Comparison of ENCODE assay signal across 40 cellular contexts in genomic region chr1:62259551-62259950, GRCh38. TPM values are rescaled to one million over a fixed set of nuclear protein-coding genes. Genes with fewer than 3 reads are reported as not detected.
"Had no signal": no experiment of that assay in that cellular context is flagged by ENCODE, and none has a peak within 500 bp of the region (broad histone marks: within the 10 kb centered on the region; RNA-seq: fewer than 3 reads in every experiment).

No MANE protein-coding gene starts in this region.

- H3K9me3 ChIP-seq: adrenal gland, ascending aorta, body of pancreas, breast epithelium had no signal

- FAIRE-seq: astrocyte, bronchial epithelial cell had no signal

- H3K9me3 Mint-ChIP-seq: activated naive CD4-positive, alpha-beta T cell treated with anti-CD3 and anti-CD28 coated beads for 36 hours; activated naive CD4-positive, alpha-beta T cell treated with anti-CD3 and anti-CD28 coated beads, Interleukin-2, amount 10 ng/mL, durations not matched to agents 7 days and 5 days; activated naive CD4-positive, alpha-beta T cell treated with anti-CD3 and anti-CD28 coated beads, Interleukin-2, amount 50 U/mL, for 24 hours; activated naive CD4-positive, alpha-beta T cell treated with anti-CD3 and anti-CD28 coated beads, Interleukin-2, amount 50 U/mL, for 72 hours; activated naive CD8-positive, alpha-beta T cell treated with anti-CD3 and anti-CD28 coated beads for 36 hours; activated naive CD8-positive, alpha-beta T cell treated with anti-CD3 and anti-CD28 coated beads, Interleukin-2, amount 10 ng/mL, durations not matched to agents 7 days and 5 days; activated naive CD8-positive, alpha-beta T cell treated with anti-CD3 and anti-CD28 coated beads, Interleukin-2, amount 50 U/mL, for 24 hours; activated T-cell treated with anti-CD3 and anti-CD28 coated beads, Interleukin-2, amount 50 U/mL, for 4 hours; activated T-helper 1 cell treated with anti-CD3 and anti-CD28 coated beads, Interleukin-12 subunit alpha, Interleukin-12 subunit beta, Interleukin-2, Interleukin-4 antibody, amounts not matched to agents 30 ng/mL and 10 ng/mL and 1 ng/mL, durations not matched to agents 14 hours and 24 hours and 36 hours; activated T-helper 17 cell treated with anti-CD3 and anti-CD28 coated beads, Interleukin-2, amount 50 U/mL, for 72 hours; activated T-helper 2 cell treated with anti-CD3 and anti-CD28 coated beads, Interferon-gamma antibody, Interleukin-2, Interleukin-4, amounts not matched to agents 10 μg/mL and 5 μg/mL and 100 μg/mL, durations not matched to agents 14 hours and 24 hours and 36 hours; central memory CD8-positive, alpha-beta T cell had no signal

- H3K4me1 ChIP-seq: adrenal gland, ascending aorta, breast epithelium had no signal

- H3K27me3 ChIP-seq: adrenal gland, ascending aorta, body of pancreas, brain microvascular endothelial cell, breast epithelium, cardiac muscle cell had no signal

- H3K36me3 Mint-ChIP-seq: activated naive CD4-positive, alpha-beta T cell treated with anti-CD3 and anti-CD28 coated beads, Interleukin-2, amount 10 ng/mL, durations not matched to agents 7 days and 5 days; activated naive CD4-positive, alpha-beta T cell treated with anti-CD3 and anti-CD28 coated beads, Interleukin-2, amount 50 U/mL, for 24 hours; activated naive CD4-positive, alpha-beta T cell treated with anti-CD3 and anti-CD28 coated beads, Interleukin-2, amount 50 U/mL, for 72 hours; activated naive CD8-positive, alpha-beta T cell treated with anti-CD3 and anti-CD28 coated beads for 36 hours; activated naive CD8-positive, alpha-beta T cell treated with anti-CD3 and anti-CD28 coated beads, Interleukin-2, amount 10 ng/mL, durations not matched to agents 7 days and 5 days had no signal

- H3K4me3 Mint-ChIP-seq: activated naive CD4-positive, alpha-beta T cell treated with anti-CD3 and anti-CD28 coated beads for 36 hours; activated naive CD4-positive, alpha-beta T cell treated with anti-CD3 and anti-CD28 coated beads, Interleukin-2, amount 10 ng/mL, durations not matched to agents 7 days and 5 days; activated naive CD4-positive, alpha-beta T cell treated with anti-CD3 and anti-CD28 coated beads, Interleukin-2, amount 50 U/mL, for 24 hours; activated naive CD8-positive, alpha-beta T cell; activated naive CD8-positive, alpha-beta T cell treated with anti-CD3 and anti-CD28 coated beads for 36 hours; activated naive CD8-positive, alpha-beta T cell treated with anti-CD3 and anti-CD28 coated beads, Interleukin-2, amount 10 ng/mL, durations not matched to agents 7 days and 5 days; activated naive CD8-positive, alpha-beta T cell treated with anti-CD3 and anti-CD28 coated beads, Interleukin-2, amount 50 U/mL, for 24 hours; activated T-cell treated with anti-CD3 and anti-CD28 coated beads, Interleukin-2, amount 50 U/mL, for 24 hours; activated T-cell treated with anti-CD3 and anti-CD28 coated beads, Interleukin-2, amount 50 U/mL, for 4 hours; activated T-cell treated with anti-CD3 and anti-CD28 coated beads, Interleukin-2, amount 50 U/mL, for 72 hours; activated T-helper 1 cell treated with anti-CD3 and anti-CD28 coated beads, Interleukin-12 subunit alpha, Interleukin-12 subunit beta, Interleukin-2, Interleukin-4 antibody, amounts not matched to agents 30 ng/mL and 10 ng/mL and 1 ng/mL, durations not matched to agents 14 hours and 24 hours and 36 hours; activated T-helper 17 cell treated with anti-CD3 and anti-CD28 coated beads, Interleukin-2, amount 50 U/mL, for 72 hours; brain; central memory CD8-positive, alpha-beta T cell had no signal

- H3K4me1 Mint-ChIP-seq: activated naive CD4-positive, alpha-beta T cell treated with anti-CD3 and anti-CD28 coated beads, Interleukin-2, amount 10 ng/mL, durations not matched to agents 7 days and 5 days; activated naive CD4-positive, alpha-beta T cell treated with anti-CD3 and anti-CD28 coated beads, Interleukin-2, amount 50 U/mL, for 24 hours; activated naive CD8-positive, alpha-beta T cell treated with anti-CD3 and anti-CD28 coated beads for 36 hours; activated naive CD8-positive, alpha-beta T cell treated with anti-CD3 and anti-CD28 coated beads, Interleukin-2, amount 10 ng/mL, durations not matched to agents 7 days and 5 days; activated naive CD8-positive, alpha-beta T cell treated with anti-CD3 and anti-CD28 coated beads, Interleukin-2, amount 50 U/mL, for 24 hours; central memory CD8-positive, alpha-beta T cell had no signal

- H3K36me3 ChIP-seq: adrenal gland, ascending aorta, brain microvascular endothelial cell, breast epithelium, cardiac muscle cell had no signal

- DNase-seq: activated effector memory CD4-positive, alpha-beta T cell treated with anti-CD3 and anti-CD28 coated beads, Interleukin-2, amount 50 U/mL, for 16 hours; activated effector memory CD4-positive, alpha-beta T cell treated with Interleukin-2 at 50 U/mL for 16 hours; activated gamma-delta T cell; activated gamma-delta T cell treated with Interleukin-2 at 50 U/mL for 16 hours; activated naive CD4-positive, alpha-beta T cell; activated naive CD4-positive, alpha-beta T cell treated with anti-CD3 and anti-CD28 coated beads for 36 hours; activated naive CD4-positive, alpha-beta T cell treated with anti-CD3 and anti-CD28 coated beads, Interleukin-2, amount 10 ng/mL, durations not matched to agents 7 days and 5 days; activated naive CD4-positive, alpha-beta T cell treated with anti-CD3 and anti-CD28 coated beads, Interleukin-2, amount 50 U/mL, for 16 hours; activated naive CD4-positive, alpha-beta T cell treated with Interleukin-2 at 50 U/mL for 16 hours; activated naive CD8-positive, alpha-beta T cell treated with anti-CD3 and anti-CD28 coated beads for 36 hours; activated naive CD8-positive, alpha-beta T cell treated with anti-CD3 and anti-CD28 coated beads, Interleukin-2, amount 10 ng/mL, durations not matched to agents 7 days and 5 days; activated naive CD8-positive, alpha-beta T cell treated with anti-CD3 and anti-CD28 coated beads, Interleukin-2, amount 50 U/mL, for 24 hours; activated T-cell treated with anti-CD3 and anti-CD28 coated beads, Interleukin-2, amount 50 U/mL, for 1 hour; activated T-cell treated with anti-CD3 and anti-CD28 coated beads, Interleukin-2, amount 50 U/mL, for 24 hours; activated T-cell treated with anti-CD3 and anti-CD28 coated beads, Interleukin-2, amount 50 U/mL, for 4 hours; activated T-cell treated with anti-CD3 and anti-CD28 coated beads, Interleukin-2, amount 50 U/mL, for 48 hours; activated T-cell treated with anti-CD3 and anti-CD28 coated beads, Interleukin-2, amount 50 U/mL, for 72 hours; adrenal gland; amniotic stem cell; amygdala; anterior cingulate cortex; aorta; body of pancreas; brain microvascular endothelial cell; caudate nucleus; central memory CD4-positive, alpha-beta T cell; cerebellar nuclear complex had no signal

- H3K27ac Mint-ChIP-seq: activated naive CD4-positive, alpha-beta T cell treated with anti-CD3 and anti-CD28 coated beads for 36 hours; activated naive CD4-positive, alpha-beta T cell treated with anti-CD3 and anti-CD28 coated beads, Interleukin-2, amount 10 ng/mL, durations not matched to agents 7 days and 5 days; activated naive CD4-positive, alpha-beta T cell treated with anti-CD3 and anti-CD28 coated beads, Interleukin-2, amount 50 U/mL, for 24 hours; activated naive CD4-positive, alpha-beta T cell treated with anti-CD3 and anti-CD28 coated beads, Interleukin-2, amount 50 U/mL, for 72 hours; activated naive CD8-positive, alpha-beta T cell; activated naive CD8-positive, alpha-beta T cell treated with anti-CD3 and anti-CD28 coated beads for 36 hours; activated naive CD8-positive, alpha-beta T cell treated with anti-CD3 and anti-CD28 coated beads, Interleukin-2, amount 10 ng/mL, durations not matched to agents 7 days and 5 days; activated naive CD8-positive, alpha-beta T cell treated with anti-CD3 and anti-CD28 coated beads, Interleukin-2, amount 50 U/mL, for 24 hours; activated T-cell treated with anti-CD3 and anti-CD28 coated beads, Interleukin-2, amount 50 U/mL, for 24 hours; activated T-cell treated with anti-CD3 and anti-CD28 coated beads, Interleukin-2, amount 50 U/mL, for 72 hours; activated T-helper 1 cell treated with anti-CD3 and anti-CD28 coated beads, Interleukin-12 subunit alpha, Interleukin-12 subunit beta, Interleukin-2, Interleukin-4 antibody, amounts not matched to agents 30 ng/mL and 10 ng/mL and 1 ng/mL, durations not matched to agents 14 hours and 24 hours and 36 hours; activated T-helper 17 cell treated with anti-CD3 and anti-CD28 coated beads, Interleukin-2, amount 50 U/mL, for 72 hours; activated T-helper 2 cell treated with anti-CD3 and anti-CD28 coated beads, Interferon-gamma antibody, Interleukin-2, Interleukin-4, amounts not matched to agents 10 μg/mL and 5 μg/mL and 100 μg/mL, durations not matched to agents 14 hours and 24 hours and 36 hours; brain had no signal

- H3K4me3 ChIP-seq: adrenal gland, ascending aorta, body of pancreas, breast epithelium, cardiac muscle cell had no signal

- H3K27ac ChIP-seq: adrenal gland, ascending aorta, body of pancreas, brain microvascular endothelial cell, breast epithelium, cardiac muscle cell had no signal

- ATAC-seq: activated naive CD4-positive, alpha-beta T cell treated with anti-CD3 and anti-CD28 coated beads, Interleukin-2, amount 50 U/mL, for 72 hours; activated naive CD8-positive, alpha-beta T cell treated with anti-CD3 and anti-CD28 coated beads, Interleukin-2, amount 50 U/mL, for 24 hours; activated T-cell treated with anti-CD3 and anti-CD28 coated beads, Interleukin-2, amount 50 U/mL, for 4 hours; activated T-cell treated with anti-CD3 and anti-CD28 coated beads, Interleukin-2, amount 50 U/mL, for 72 hours; activated T-helper 17 cell treated with anti-CD3 and anti-CD28 coated beads, Interleukin-2, amount 50 U/mL, for 72 hours; body of pancreas had no signal

RNA-seq across cellular contexts. Expression of gene KANK4, which starts 59.7 kb away (rescaled TPM):
- total RNA-seq: activated naive CD4-positive, alpha-beta T cell treated with anti-CD3 and anti-CD28 coated beads for 36 hours; activated naive CD4-positive, alpha-beta T cell treated with anti-CD3 and anti-CD28 coated beads, Interleukin-2, amount 50 U/mL, for 72 hours; activated naive CD8-positive, alpha-beta T cell treated with anti-CD3 and anti-CD28 coated beads for 36 hours; activated naive CD8-positive, alpha-beta T cell treated with anti-CD3 and anti-CD28 coated beads, Interleukin-2, amount 10 ng/mL, durations not matched to agents 7 days and 5 days; activated T-cell treated with anti-CD3 and anti-CD28 coated beads, Interleukin-2, amount 50 U/mL, for 4 hours; activated T-cell treated with anti-CD3 and anti-CD28 coated beads, Interleukin-2, amount 50 U/mL, for 72 hours; activated T-helper 1 cell treated with anti-CD3 and anti-CD28 coated beads, Interleukin-12 subunit alpha, Interleukin-12 subunit beta, Interleukin-2, Interleukin-4 antibody, amounts not matched to agents 30 ng/mL and 10 ng/mL and 1 ng/mL, durations not matched to agents 14 hours and 24 hours and 36 hours; activated T-helper 17 cell treated with anti-CD3 and anti-CD28 coated beads, Interleukin-2, amount 50 U/mL, for 72 hours; activated T-helper 2 cell treated with anti-CD3 and anti-CD28 coated beads, Interferon-gamma antibody, Interleukin-2, Interleukin-4, amounts not matched to agents 10 μg/mL and 5 μg/mL and 100 μg/mL, durations not matched to agents 14 hours and 24 hours and 36 hours; ascending aorta had no signal
